Comparison of ENCODE assay signal across 11 cellular contexts in the genomic region with DNA sequence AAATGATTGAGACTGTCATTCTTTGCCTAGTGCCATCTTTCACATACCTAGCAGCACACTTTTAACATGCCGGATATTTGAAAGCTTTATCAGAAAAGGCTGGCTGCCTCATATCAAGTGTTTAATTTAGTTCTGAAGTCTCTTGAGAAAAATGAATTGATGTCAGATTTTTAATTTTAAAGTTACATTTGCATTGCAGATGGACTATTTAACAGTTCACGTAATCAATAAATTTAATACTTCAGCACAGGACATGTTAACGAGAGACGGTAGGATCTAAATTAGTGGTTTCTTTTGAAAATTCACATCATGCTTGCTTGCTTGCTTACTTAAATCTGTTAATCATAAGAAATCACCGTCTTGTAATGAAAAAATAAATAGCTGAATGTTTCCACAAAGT. TPM values are rescaled to one million over a fixed set of nuclear protein-coding genes. Genes with fewer than 3 reads are reported as not detected.
"Had no signal": no experiment of that assay in that cellular context is flagged by ENCODE, and none has a peak within 500 bp of the region (broad histone marks: within the 10 kb centered on the region; RNA-seq: fewer than 3 reads in every experiment).

No MANE protein-coding gene starts in this region.

- FAIRE-seq: H54, HTR-8/SVneo had no signal

- H3K9ac ChIP-seq: GM23248, KMS-11 had no signal

- H3K27ac ChIP-seq: GM23248, KMS-11 had no signal

- DNase-seq: GM23248, GOT3, H9, HCEC 1CT, HFFc6, KBM-7 had no signal

- H3K4me3 ChIP-seq: GM23248 had no signal

- H2AFZ ChIP-seq: GM23248 had no signal

- H3K4me2 ChIP-seq: KMS-11 had no signal

RNA-seq across cellular contexts. Expression of gene COL1A2, which starts 51.6 kb away (rescaled TPM):
- total RNA-seq: HT-29 had no signal
- polyA plus RNA-seq: IgD-negative memory B cell had no signal
